In genomic region chr18:68714356-68714706, GRCh38 we compare ENCODE assay signal across 8 cellular contexts. TPM values are rescaled to one million over a fixed set of nuclear protein-coding genes. Genes with fewer than 3 reads are reported as not detected.
DNase-seq lines count a peak whose midpoint lies in the region; ATAC-seq and TF ChIP-seq lines count a peak whose summit lies in the region.

No MANE protein-coding gene starts in this region.

- no peak for TF ChIP-seq CTCF in OCI-LY7 (conservative IDR thresholded peaks at IDR 0.05; ENCODE audit: low read length)
- TF ChIP-seq CTCF in upper lobe of right lung (IDR thresholded peaks at IDR 0.05) = no peak

- no peaks in the 10 kb centered on the region for H3K27me3 ChIP-seq in upper lobe of right lung

- peak overlapping the region; percentile 85 for H3K4me2 ChIP-seq in OCI-LY7 (ENCODE audit: low read length)

- no peaks in the 10 kb centered on the region for H4K20me1 ChIP-seq in OCI-LY7 (ENCODE audit: insufficient read depth, low read length)

- H2AFZ ChIP-seq in OCI-LY7 (ENCODE audit: low read length) = peak overlapping the region; percentile 69; the same call in 1 of the 2 replicates

- peaks cover 16% of the 10 kb centered on the region for H3K4me1 ChIP-seq in OCI-LY7 (ENCODE audit: insufficient read depth, low read length, poor library complexity, severe bottlenecking)
- H3K4me1 ChIP-seq in upper lobe of right lung = peaks cover 15% of the 10 kb centered on the region

- CTCF ChIA-PET in OCI-LY7 (lab: Charles Lee; ENCODE audit: unreplicated experiment) = no interaction called here

- no peaks in the 10 kb centered on the region for H3K9me3 ChIP-seq in OCI-LY7 (ENCODE audit: low read length)
- H3K9me3 ChIP-seq in upper lobe of right lung = no peaks in the 10 kb centered on the region

- H3K27ac ChIP-seq in OCI-LY7 (ENCODE audit: low read depth, low read length, poor library complexity, severe bottlenecking) (peak overlapping the region; percentile 43), upper lobe of right lung (peak overlapping the region; percentile 86)

- peak; percentile 12 for DNase-seq in activated CD4-positive, alpha-beta T cell treated with anti-CD3 and anti-CD28 coated beads for 48 hours
- no peak for DNase-seq in activated CD4-positive, alpha-beta T cell treated with anti-CD3 and anti-CD28 coated beads for 4 hours
- DNase-seq in OCI-LY7 (ENCODE audit: low spot score) (peak; percentile 3), dermis blood vessel endothelial cell (peak; percentile 34), lung microvascular endothelial cell (ENCODE audit: low read depth in 2 of 2) (peak; percentile 40 to 45), upper lobe of right lung (no peak), cortex of kidney (lab: John Stamatoyannopoulos, UW) (no peak)

- intact Hi-C loops in OCI-LY7 (cut with micrococcal nuclease; ENCODE audit: unreplicated experiment) = loop anchor here (10.0 kb wide), 1 partner anchor 1490 kb away; the partner anchor contains the start of gene RTTN
- intact Hi-C loops in upper lobe of right lung (cut with DNase I) = no loop called here

- H3K9me2 ChIP-seq in OCI-LY7 (ENCODE audit: insufficient read depth, low read length) = no peaks in the 10 kb centered on the region

- H3K4me3 ChIP-seq in OCI-LY7 (ENCODE audit: low read depth, low read length, poor library complexity, severe bottlenecking) = peak overlapping the region; percentile 90
- peak overlapping the region; percentile 95 for H3K4me3 ChIP-seq in upper lobe of right lung

- ATAC-seq in HG02623 (IDR thresholded peaks at IDR 0.05; ENCODE audit: unreplicated experiment) (peak; percentile 4), upper lobe of right lung (peak; percentile 5)

- H3K36me3 ChIP-seq in OCI-LY7 (ENCODE audit: insufficient read depth, low read length) (peaks cover 35% of the 10 kb centered on the region), upper lobe of right lung (peaks cover 41% of the 10 kb centered on the region)

- POLR2A ChIA-PET in OCI-LY7 (lab: Charles Lee) = interaction anchor here (1.0 kb wide), 1 partner anchor 28 kb away, joined by 3 read pairs; no protein-coding TSS in a partner anchor

- H3K79me2 ChIP-seq in OCI-LY7 (ENCODE audit: insufficient read depth, low read depth, low read length) = peaks cover 30% of the 10 kb centered on the region

- TSS peak; percentile 57 for BruUV-seq in OCI-LY7 (replicated peaks; lab: Mats Ljungman, UMichigan)

RNA-seq across cellular contexts. Expression of gene TMX3, which starts 0.6 kb away (rescaled TPM):
- 14.8 and 16.6 TPM in 2 replicates for total RNA-seq in OCI-LY7 (2014; rRNA removed; shearing (Covaris generic))
- 25.9 and 27.3 TPM in 2 replicates for total RNA-seq in OCI-LY7 (2022)
- total RNA-seq in dermis blood vessel endothelial cell = 81.1 and 94.6 TPM in 2 replicates
- total RNA-seq in lung microvascular endothelial cell = 49.3 and 53.8 TPM in 2 replicates
- total RNA-seq in upper lobe of right lung = 56.4 TPM

Comparison
In these comparisons a context has a peak if more than half of its experiments do, and no peak if none do; other contexts are left out.
1. DNase-seq: peak in activated CD4-positive, alpha-beta T cell treated with anti-CD3 and anti-CD28 coated beads for 48 hours (single experiment), OCI-LY7 (single experiment), dermis blood vessel endothelial cell (single experiment) and lung microvascular endothelial cell (2 of 2); none in activated CD4-positive, alpha-beta T cell treated with anti-CD3 and anti-CD28 coated beads for 4 hours (0 of 2), upper lobe of right lung (single experiment) and cortex of kidney (single experiment).